ENCODE assay signal across 8 cellular contexts in genomic region chr18:76803814-76804213, GRCh38. TPM values are rescaled to one million over a fixed set of nuclear protein-coding genes. Genes with fewer than 3 reads are reported as not detected.
A peak's percentile ranks its signal among the peaks of the same experiment; 100 is the strongest.
DNase-seq lines count a peak whose midpoint lies in the region; TF ChIP-seq lines count a peak whose summit lies in the region.

No MANE protein-coding gene starts in this region.

- H3K4me3 ChIP-seq in HUES6 (ENCODE audit: low read depth, low read length) (peak overlapping the region; percentile 26; the same call in 1 of the 2 replicates), neutrophil (ENCODE audit: low read depth in 1 of 2, low read length in 1 of 2) (no peak overlapping the region), tibial artery (no peak overlapping the region)

- in situ Hi-C loops in Caki2 (cut with HindIII; ENCODE audit: low pct_unique_long_range_greater_than_20kb, low sequenced_read_pairs) = no loop called here

- peak; percentile 60 for TF ChIP-seq CTCF in GM20000 (IDR thresholded peaks at IDR 0.05; ENCODE audit: extremely low read depth, missing control alignments)
- TF ChIP-seq CTCF in neutrophil (IDR thresholded peaks at IDR 0.05) = peak; percentile 50
- peak; percentile 65 to 77 for TF ChIP-seq CTCF in tibial artery (IDR thresholded peaks at IDR 0.05)

- no peaks in the 10 kb centered on the region for H3K4me1 ChIP-seq in HUES6 (ENCODE audit: control insufficient read depth, insufficient read depth, low read length)
- H3K4me1 ChIP-seq in neutrophil (ENCODE audit: control insufficient read depth in 1 of 2, insufficient read depth in 1 of 2, low read depth in 1 of 2, low read length in 1 of 2) = peaks cover 12% of the 10 kb centered on the region in 2 experiments
- H3K4me1 ChIP-seq in tibial artery = peaks cover 0 to 17% (median 15%) of the 10 kb centered on the region in 4 donors

- H3K36me3 ChIP-seq in HUES6 (ENCODE audit: control insufficient read depth, insufficient read depth, low read length) (no peaks in the 10 kb centered on the region), neutrophil (peaks cover 18% of the 10 kb centered on the region), tibial artery (peaks cover 0 to 4% (median 4%) of the 10 kb centered on the region in 3 donors)

- H3K9me3 ChIP-seq in HUES6 (ENCODE audit: control insufficient read depth, insufficient read depth, low read depth, low read length) (no peaks in the 10 kb centered on the region), neutrophil (no peaks in the 10 kb centered on the region), tibial artery (no peaks in the 10 kb centered on the region)

- DNase-seq in Caki2 (ENCODE audit: low read depth) (peak; percentile 46), GM20000 (ENCODE audit: low spot score) (peak; percentile 79), OCI-M2 (lab: John Stamatoyannopoulos, UW; ENCODE audit: unreplicated experiment) (peak; percentile 15), activated T-cell treated with anti-CD3 and anti-CD28 coated beads for 24 hours (ENCODE audit: low read depth) (peak; percentile 60), fibroblast of gingiva (ENCODE audit: low read depth) (peak; percentile 33), tibial artery (peak; percentile 50 to 71)

- intact Hi-C loops in tibial artery (cut with DNase I; ENCODE audit: low total_unique reads) = loop anchor here (5.0 to 10.0 kb wide), 2 partner anchors 68 to 181 kb away; no protein-coding TSS in a partner anchor

- H3K27ac ChIP-seq in HUES6 (ENCODE audit: low read depth, low read length) (no peak overlapping the region), neutrophil (no peak overlapping the region), tibial artery (no peak overlapping the region)

- no peak overlapping the region for H3K9ac ChIP-seq in HUES6 (ENCODE audit: low read length)

- H3K27me3 ChIP-seq in HUES6 (ENCODE audit: control insufficient read depth, insufficient read depth, low read length) (no peaks in the 10 kb centered on the region), neutrophil (peaks cover 34% of the 10 kb centered on the region), tibial artery (peaks cover 0 to 7% of the 10 kb centered on the region in 2 donors)

RNA-seq across cellular contexts. Expression of gene ZNF236, which starts 18.5 kb away (rescaled TPM):
- 5.2 and 6.4 TPM in 2 replicates for total RNA-seq in Caki2 (2014; rRNA removed; shearing (Covaris generic); ENCODE audit: low replicate concordance)

Comparison
In these comparisons a context has a peak if more than half of its experiments do, and no peak if none do; other contexts are left out.
1. DNase-seq: peak in every context shown above with its lines; median percentile 79 in GM20000; 60 in tibial artery; 60 in activated T-cell treated with anti-CD3 and anti-CD28 coated beads for 24 hours; 46 in Caki2; 33 in fibroblast of gingiva; 15 in OCI-M2.